Comparison of ENCODE assay signal across 22 cellular contexts in genomic region chr2:45850558-45850957, GRCh38.
DNase-seq lines count a peak whose midpoint lies in the region; ATAC-seq lines count a peak whose summit lies in the region.
"Had no signal": no experiment of that assay in that cellular context is flagged by ENCODE, and none has a peak within 500 bp of the region (broad histone marks: within the 10 kb centered on the region; RNA-seq: fewer than 3 reads in every experiment).

No MANE protein-coding gene starts in this region.

- no peaks in the 10 kb centered on the region for H3K9me3 ChIP-seq in muscle layer of colon (ENCODE audit: low read length)
- H3K9me3 ChIP-seq: body of pancreas, prostate gland, transverse colon had no signal

- DNase-seq in T-helper 2 cell treated with Interferon-gamma antibody and Interleukin-4, amounts not matched to agents 5 μg/mL and 100 μg/mL, for 36 hours (ENCODE audit: low spot score), result no peak
- DNase-seq in T-helper 2 cell (no peak), NCI-H146 (lab: John Stamatoyannopoulos, UW) (peak; percentile 98), NCI-H774 (lab: John Stamatoyannopoulos, UW) (peak; percentile 73), nucleus accumbens (lab: John Stamatoyannopoulos, UW) (no peak), kidney glomerular epithelial cell (lab: John Stamatoyannopoulos, UW) (no peak)
- DNase-seq: activated CD4-positive, alpha-beta T cell treated with anti-CD3 and anti-CD28 coated beads, Interleukin-2, amount 50 U/mL, for 1 hour; activated CD8-positive, alpha-beta memory T cell treated with anti-CD3 and anti-CD28 coated beads, Interleukin-2, amount 50 U/mL, for 4 hours; activated effector memory CD4-positive, alpha-beta T cell treated with anti-CD3 and anti-CD28 coated beads, Interleukin-2, amount 50 U/mL, for 16 hours; body of pancreas; Calu3; head of caudate nucleus; KBM-7; NCI-H187; RPMI8226; stimulated activated CD8-positive, alpha-beta memory T cell treated with anti-CD3 and anti-CD28 coated beads, Interleukin-4, amount 100 ng/mL, for 48 hours; transverse colon; WERI-Rb-1 had no signal

- H3K36me3 ChIP-seq in muscle layer of colon (ENCODE audit: insufficient read depth, low read length), result no peaks in the 10 kb centered on the region
- H3K36me3 ChIP-seq: prostate gland, transverse colon, WERI-Rb-1 had no signal

- H3K27me3 ChIP-seq in muscle layer of colon (ENCODE audit: control insufficient read depth in 1 of 2, insufficient read depth in 2 of 2, low read length in 2 of 2), result no peaks in the 10 kb centered on the region
- H3K27me3 ChIP-seq: body of pancreas, transverse colon had no signal

- H3K9me3 Mint-ChIP-seq in T-helper 2 cell treated with Interferon-gamma antibody and Interleukin-4, amounts not matched to agents 5 μg/mL and 100 μg/mL, for 36 hours, result peaks cover 23% of the 10 kb centered on the region

- H3K27ac ChIP-seq in muscle layer of colon (ENCODE audit: low read depth, low read length), result peak overlapping the region; percentile 41
- H3K27ac ChIP-seq: body of pancreas, C4-2B, prostate gland, transverse colon, WERI-Rb-1 had no signal

- H3K4me1 ChIP-seq in muscle layer of colon (ENCODE audit: insufficient read depth, low read length), result peaks cover 55% of the 10 kb centered on the region
- H3K4me1 ChIP-seq: prostate gland had no signal

- peaks cover 34% of the 10 kb centered on the region for H3K36me3 Mint-ChIP-seq in T-helper 2 cell treated with Interferon-gamma antibody and Interleukin-4, amounts not matched to agents 5 μg/mL and 100 μg/mL, for 36 hours (ENCODE audit: low read depth)

- H3K9ac ChIP-seq in muscle layer of colon (ENCODE audit: low read length), result no peak overlapping the region

- no peak overlapping the region for H3K4me3 ChIP-seq in muscle layer of colon (ENCODE audit: low read depth in 1 of 2, low read length in 2 of 2)
- H3K4me3 ChIP-seq: body of pancreas, prostate gland, transverse colon had no signal

- no peak for ATAC-seq in HG03460 (IDR thresholded peaks at IDR 0.05; ENCODE audit: unreplicated experiment)
- ATAC-seq: body of pancreas had no signal

- peak overlapping the region; percentile 52 for H3K27ac Mint-ChIP-seq in T-helper 2 cell treated with Interferon-gamma antibody and Interleukin-4, amounts not matched to agents 5 μg/mL and 100 μg/mL, for 36 hours

- no peaks in the 10 kb centered on the region for H3K27me3 Mint-ChIP-seq in T-helper 2 cell treated with Interferon-gamma antibody and Interleukin-4, amounts not matched to agents 5 μg/mL and 100 μg/mL, for 36 hours (ENCODE audit: low read depth)

- H3K4me3 Mint-ChIP-seq in T-helper 2 cell treated with Interferon-gamma antibody and Interleukin-4, amounts not matched to agents 5 μg/mL and 100 μg/mL, for 36 hours, result no peak overlapping the region

- peaks cover 36% of the 10 kb centered on the region for H3K4me1 Mint-ChIP-seq in T-helper 2 cell treated with Interferon-gamma antibody and Interleukin-4, amounts not matched to agents 5 μg/mL and 100 μg/mL, for 36 hours (ENCODE audit: low read depth)

Comparison
In these comparisons a context has a peak if more than half of its experiments do, and no peak if none do; other contexts are left out.
1. DNase-seq: peak in NCI-H146 (single experiment) and NCI-H774 (single experiment); none in T-helper 2 cell treated with Interferon-gamma antibody and Interleukin-4, amounts not matched to agents 5 μg/mL and 100 μg/mL, for 36 hours (single experiment), T-helper 2 cell (0 of 5), nucleus accumbens (0 of 56) and kidney glomerular epithelial cell (single experiment).